Comparison of ENCODE assay signal across 1 cellular context in the genomic region with DNA sequence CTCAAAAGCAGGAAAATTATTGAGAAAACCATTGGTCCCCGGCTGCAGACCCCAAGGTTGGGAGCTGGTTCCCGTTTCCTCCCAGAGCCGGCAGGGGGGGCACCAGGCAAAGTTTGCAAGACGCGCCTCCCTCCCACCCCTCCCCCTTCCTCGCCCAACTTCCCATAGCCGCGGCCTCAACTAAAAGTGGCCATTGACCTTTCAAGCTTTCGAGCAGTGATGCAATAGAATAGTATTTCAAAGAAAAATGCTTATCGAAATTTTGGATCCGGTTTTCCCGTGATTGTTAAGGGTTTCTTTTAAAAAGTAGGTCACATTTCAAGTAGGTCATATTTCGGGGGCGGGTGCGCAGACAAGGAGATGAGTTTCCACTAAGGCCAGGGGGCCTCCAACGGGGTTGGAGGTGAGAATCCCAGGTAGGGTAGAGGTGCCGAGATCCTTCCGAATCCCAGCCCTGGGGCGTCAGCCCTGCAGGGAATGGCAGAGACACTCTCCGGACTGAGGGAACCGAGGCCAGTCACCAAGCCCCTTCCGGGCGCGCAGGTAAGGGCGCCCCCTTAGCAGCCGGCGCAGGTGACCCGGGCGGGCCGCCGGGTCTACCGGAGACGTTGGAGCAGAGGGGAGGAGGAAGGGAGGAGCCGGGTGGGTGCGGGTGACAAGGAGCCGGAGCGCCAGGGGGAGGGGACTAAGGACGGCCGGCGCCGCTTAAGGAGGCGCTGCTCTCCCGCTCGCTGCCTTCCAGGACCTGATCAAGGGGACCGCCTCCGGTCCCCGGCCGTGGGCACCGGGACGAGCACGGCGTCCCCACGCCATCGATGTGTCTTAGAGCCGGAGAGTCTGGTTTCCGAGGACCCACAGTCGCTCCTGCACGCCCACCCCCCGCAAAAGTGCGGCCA.
TF ChIP-seq lines count a peak whose summit lies in the region.

No MANE protein-coding gene starts in this region.

TF ChIP-seq in K562, 482 proteins besides CTCF, POLR2A, EP300 and RAD21 (continued from another document and continues in another):
- TF ChIP-seq, protein P1, sequence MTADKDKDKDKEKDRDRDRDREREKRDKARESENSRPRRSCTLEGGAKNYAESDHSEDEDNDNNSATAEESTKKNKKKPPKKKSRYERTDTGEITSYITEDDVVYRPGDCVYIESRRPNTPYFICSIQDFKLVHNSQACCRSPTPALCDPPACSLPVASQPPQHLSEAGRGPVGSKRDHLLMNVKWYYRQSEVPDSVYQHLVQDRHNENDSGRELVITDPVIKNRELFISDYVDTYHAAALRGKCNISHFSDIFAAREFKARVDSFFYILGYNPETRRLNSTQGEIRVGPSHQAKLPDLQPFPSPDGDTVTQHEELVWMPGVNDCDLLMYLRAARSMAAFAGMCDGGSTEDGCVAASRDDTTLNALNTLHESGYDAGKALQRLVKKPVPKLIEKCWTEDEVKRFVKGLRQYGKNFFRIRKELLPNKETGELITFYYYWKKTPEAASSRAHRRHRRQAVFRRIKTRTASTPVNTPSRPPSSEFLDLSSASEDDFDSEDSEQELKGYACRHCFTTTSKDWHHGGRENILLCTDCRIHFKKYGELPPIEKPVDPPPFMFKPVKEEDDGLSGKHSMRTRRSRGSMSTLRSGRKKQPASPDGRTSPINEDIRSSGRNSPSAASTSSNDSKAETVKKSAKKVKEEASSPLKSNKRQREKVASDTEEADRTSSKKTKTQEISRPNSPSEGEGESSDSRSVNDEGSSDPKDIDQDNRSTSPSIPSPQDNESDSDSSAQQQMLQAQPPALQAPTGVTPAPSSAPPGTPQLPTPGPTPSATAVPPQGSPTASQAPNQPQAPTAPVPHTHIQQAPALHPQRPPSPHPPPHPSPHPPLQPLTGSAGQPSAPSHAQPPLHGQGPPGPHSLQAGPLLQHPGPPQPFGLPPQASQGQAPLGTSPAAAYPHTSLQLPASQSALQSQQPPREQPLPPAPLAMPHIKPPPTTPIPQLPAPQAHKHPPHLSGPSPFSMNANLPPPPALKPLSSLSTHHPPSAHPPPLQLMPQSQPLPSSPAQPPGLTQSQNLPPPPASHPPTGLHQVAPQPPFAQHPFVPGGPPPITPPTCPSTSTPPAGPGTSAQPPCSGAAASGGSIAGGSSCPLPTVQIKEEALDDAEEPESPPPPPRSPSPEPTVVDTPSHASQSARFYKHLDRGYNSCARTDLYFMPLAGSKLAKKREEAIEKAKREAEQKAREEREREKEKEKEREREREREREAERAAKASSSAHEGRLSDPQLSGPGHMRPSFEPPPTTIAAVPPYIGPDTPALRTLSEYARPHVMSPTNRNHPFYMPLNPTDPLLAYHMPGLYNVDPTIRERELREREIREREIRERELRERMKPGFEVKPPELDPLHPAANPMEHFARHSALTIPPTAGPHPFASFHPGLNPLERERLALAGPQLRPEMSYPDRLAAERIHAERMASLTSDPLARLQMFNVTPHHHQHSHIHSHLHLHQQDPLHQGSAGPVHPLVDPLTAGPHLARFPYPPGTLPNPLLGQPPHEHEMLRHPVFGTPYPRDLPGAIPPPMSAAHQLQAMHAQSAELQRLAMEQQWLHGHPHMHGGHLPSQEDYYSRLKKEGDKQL (CRISPR knock-in tag; IDR thresholded peaks at IDR 0.05; ENCODE audit: borderline replicate concordance), result 0 out of 2 replicates have a peak, but pooled peaks have one; percentile 25
- TF ChIP-seq SRSF7 (optimal IDR thresholded peaks at IDR 0.05; ENCODE audit: low read depth, low read length) (no peak), ZFX (CRISPR knock-in tag; IDR thresholded peaks at IDR 0.05) (no peak; the same call in none of the 2 replicates), ZNF408 (CRISPR knock-in tag; IDR thresholded peaks at IDR 0.05; ENCODE audit: low read depth) (no peak), RFX5 (IDR thresholded peaks at IDR 0.05; ENCODE audit: low read depth, low read length) (no peak), ZEB2 (IDR thresholded peaks at IDR 0.05) (peak; percentile 99), CREB3 (tag; conservative IDR thresholded peaks at IDR 0.05; ENCODE audit: low read depth) (no peak), ZNF134 (CRISPR knock-in tag; conservative IDR thresholded peaks at IDR 0.05) (no peak), KAT2B (IDR thresholded peaks at IDR 0.05; ENCODE audit: low read depth, low read length) (no peak), SAP30 (IDR thresholded peaks at IDR 0.05; ENCODE audit: borderline replicate concordance, insufficient read depth, low read depth, low read length, poor library complexity, severe bottlenecking) (peak; percentile 36), ARID4B (CRISPR knock-in tag; IDR thresholded peaks at IDR 0.05) (no peak; the same call in 1 of the 2 replicates), TARDBP (IDR thresholded peaks at IDR 0.05) (no peak), U2AF1 (optimal IDR thresholded peaks at IDR 0.05; ENCODE audit: low read depth, low read length) (peak; percentile 92), EWSR1 (IDR thresholded peaks at IDR 0.05; ENCODE audit: borderline replicate concordance, low read depth, partially characterized antibody) (no peak), ZFPM2 (CRISPR knock-in tag; IDR thresholded peaks at IDR 0.05) (no peak), EZH2 (IDR thresholded peaks at IDR 0.05; ENCODE audit: borderline replicate concordance, low read depth, low read length) (no peak), PHB2 (IDR thresholded peaks at IDR 0.05; ENCODE audit: low read depth) (no peak), ZBTB11 (CRISPR knock-in tag; IDR thresholded peaks at IDR 0.05) (0 out of 6 replicates have a peak, but pooled peaks of 1 of the 3 experiments have one; percentile 23), ZNF140 (CRISPR knock-in tag; IDR thresholded peaks at IDR 0.05) (no peak), CCAR2 (IDR thresholded peaks at IDR 0.05; ENCODE audit: low read depth, low read length) (no peak), HDAC2 (IDR thresholded peaks at IDR 0.05) (peak; percentile 60; the same call in 1 of the 2 replicates), ETV1 (tag; conservative IDR thresholded peaks at IDR 0.05; ENCODE audit: low read depth) (peak; percentile 82), TAF15 (IDR thresholded peaks at IDR 0.05; ENCODE audit: low read depth, low read length) (no peak), GATAD2B (IDR thresholded peaks at IDR 0.05; ENCODE audit: borderline replicate concordance) (peak; percentile 8; the same call in 1 of the 2 replicates), BDP1 (IDR thresholded peaks at IDR 0.05; ENCODE audit: insufficient read depth, insufficient read length) (no peak), HNRNPL (IDR thresholded peaks at IDR 0.05; ENCODE audit: low read depth, low read length) (no peak), ASH1L (IDR thresholded peaks at IDR 0.05; ENCODE audit: borderline replicate concordance, low read depth, partially characterized antibody) (no peak), MLX (CRISPR knock-in tag; conservative IDR thresholded peaks at IDR 0.05) (no peak)
- TF ChIP-seq, protein P2, sequence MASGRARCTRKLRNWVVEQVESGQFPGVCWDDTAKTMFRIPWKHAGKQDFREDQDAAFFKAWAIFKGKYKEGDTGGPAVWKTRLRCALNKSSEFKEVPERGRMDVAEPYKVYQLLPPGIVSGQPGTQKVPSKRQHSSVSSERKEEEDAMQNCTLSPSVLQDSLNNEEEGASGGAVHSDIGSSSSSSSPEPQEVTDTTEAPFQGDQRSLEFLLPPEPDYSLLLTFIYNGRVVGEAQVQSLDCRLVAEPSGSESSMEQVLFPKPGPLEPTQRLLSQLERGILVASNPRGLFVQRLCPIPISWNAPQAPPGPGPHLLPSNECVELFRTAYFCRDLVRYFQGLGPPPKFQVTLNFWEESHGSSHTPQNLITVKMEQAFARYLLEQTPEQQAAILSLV (tag; IDR thresholded peaks at IDR 0.05), result peak; percentile 72; the same call in 1 of the 2 replicates
- TF ChIP-seq, protein P3, sequence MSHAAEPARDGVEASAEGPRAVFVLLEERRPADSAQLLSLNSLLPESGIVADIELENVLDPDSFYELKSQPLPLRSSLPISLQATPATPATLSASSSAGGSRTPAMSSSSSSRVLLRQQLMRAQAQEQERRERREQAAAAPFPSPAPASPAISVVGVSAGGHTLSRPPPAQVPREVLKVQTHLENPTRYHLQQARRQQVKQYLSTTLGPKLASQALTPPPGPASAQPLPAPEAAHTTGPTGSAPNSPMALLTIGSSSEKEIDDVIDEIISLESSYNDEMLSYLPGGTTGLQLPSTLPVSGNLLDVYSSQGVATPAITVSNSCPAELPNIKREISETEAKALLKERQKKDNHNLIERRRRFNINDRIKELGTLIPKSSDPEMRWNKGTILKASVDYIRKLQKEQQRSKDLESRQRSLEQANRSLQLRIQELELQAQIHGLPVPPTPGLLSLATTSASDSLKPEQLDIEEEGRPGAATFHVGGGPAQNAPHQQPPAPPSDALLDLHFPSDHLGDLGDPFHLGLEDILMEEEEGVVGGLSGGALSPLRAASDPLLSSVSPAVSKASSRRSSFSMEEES (CRISPR knock-in tag; IDR thresholded peaks at IDR 0.05), result no peak
- TF ChIP-seq, protein P4, sequence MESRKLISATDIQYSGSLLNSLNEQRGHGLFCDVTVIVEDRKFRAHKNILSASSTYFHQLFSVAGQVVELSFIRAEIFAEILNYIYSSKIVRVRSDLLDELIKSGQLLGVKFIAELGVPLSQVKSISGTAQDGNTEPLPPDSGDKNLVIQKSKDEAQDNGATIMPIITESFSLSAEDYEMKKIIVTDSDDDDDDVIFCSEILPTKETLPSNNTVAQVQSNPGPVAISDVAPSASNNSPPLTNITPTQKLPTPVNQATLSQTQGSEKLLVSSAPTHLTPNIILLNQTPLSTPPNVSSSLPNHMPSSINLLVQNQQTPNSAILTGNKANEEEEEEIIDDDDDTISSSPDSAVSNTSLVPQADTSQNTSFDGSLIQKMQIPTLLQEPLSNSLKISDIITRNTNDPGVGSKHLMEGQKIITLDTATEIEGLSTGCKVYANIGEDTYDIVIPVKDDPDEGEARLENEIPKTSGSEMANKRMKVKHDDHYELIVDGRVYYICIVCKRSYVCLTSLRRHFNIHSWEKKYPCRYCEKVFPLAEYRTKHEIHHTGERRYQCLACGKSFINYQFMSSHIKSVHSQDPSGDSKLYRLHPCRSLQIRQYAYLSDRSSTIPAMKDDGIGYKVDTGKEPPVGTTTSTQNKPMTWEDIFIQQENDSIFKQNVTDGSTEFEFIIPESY (CRISPR knock-in tag; IDR thresholded peaks at IDR 0.05), result no peak
